In the genomic region with DNA sequence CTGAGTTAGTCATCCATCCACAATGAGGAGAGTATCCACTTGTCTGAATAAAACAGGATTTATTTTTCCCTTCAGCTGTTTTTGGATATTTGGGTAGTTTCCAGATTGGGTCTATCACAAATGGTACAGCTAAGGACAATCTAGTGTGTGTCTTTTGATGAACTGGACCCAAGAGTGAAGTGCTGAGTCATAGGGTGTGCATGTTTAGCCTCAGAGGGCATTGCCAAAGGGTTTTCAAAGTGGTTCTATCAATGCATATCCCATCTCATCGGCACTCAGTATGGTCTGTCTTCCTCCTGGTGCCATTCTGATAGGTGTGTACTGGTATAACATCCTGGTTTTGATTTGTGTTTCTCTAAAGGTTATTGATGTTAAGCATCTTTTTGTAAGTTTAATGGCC, we compare ENCODE assay signal across 29 cellular contexts.
"Had no signal": no experiment of that assay in that cellular context is flagged by ENCODE, and none has a peak within 500 bp of the region (broad histone marks: within the 10 kb centered on the region; RNA-seq: fewer than 3 reads in every experiment).

No MANE protein-coding gene starts in this region.

- H3K36me3 Mint-ChIP-seq: activated naive CD4-positive, alpha-beta T cell treated with anti-CD3 and anti-CD28 coated beads, Interleukin-2, amount 50 U/mL, for 24 hours had no signal

- H3K27ac ChIP-seq: adrenal gland, body of pancreas, breast epithelium, PC-9, SJSA1 had no signal

- H3K4me1 Mint-ChIP-seq: activated CD4-positive, alpha-beta T cell treated with anti-CD3 and anti-CD28 coated beads, Interleukin-2, amount 10 ng/mL, durations not matched to agents 24 days and 14 days; activated naive CD4-positive, alpha-beta T cell treated with anti-CD3 and anti-CD28 coated beads, Interleukin-2, amount 50 U/mL, for 24 hours had no signal

- H3K27me3 ChIP-seq: body of pancreas, SJSA1 had no signal

- H3K27ac Mint-ChIP-seq: activated CD4-positive, alpha-beta T cell treated with anti-CD3 and anti-CD28 coated beads, Interleukin-2, amount 10 ng/mL, durations not matched to agents 24 days and 14 days; activated CD8-positive, alpha-beta T cell treated with anti-CD3 and anti-CD28 coated beads for 36 hours; activated naive CD4-positive, alpha-beta T cell treated with anti-CD3 and anti-CD28 coated beads, Interleukin-2, amount 50 U/mL, for 24 hours; activated T-helper 2 cell treated with anti-CD3 and anti-CD28 coated beads, Interferon-gamma antibody, Interleukin-2, Interleukin-4, amounts not matched to agents 10 μg/mL and 5 μg/mL and 100 μg/mL, durations not matched to agents 14 hours and 24 hours and 36 hours; T-helper 1 cell treated with Interleukin-12 subunit alpha and Interleukin-12 subunit beta and Interleukin-4 antibody, amounts not matched to agents 30 μg/mL and 1 μg/mL, for 36 hours; T-helper 2 cell treated with Interferon-gamma antibody and Interleukin-4, amounts not matched to agents 5 μg/mL and 100 μg/mL, for 36 hours had no signal

- H3K4me1 ChIP-seq: adrenal gland, breast epithelium, SJSA1 had no signal

- H3K36me3 ChIP-seq: adrenal gland, breast epithelium, SJSA1 had no signal

- H3K9me3 Mint-ChIP-seq: activated CD4-positive, alpha-beta T cell treated with anti-CD3 and anti-CD28 coated beads, Interleukin-2, amount 10 ng/mL, durations not matched to agents 24 days and 14 days; activated CD8-positive, alpha-beta T cell treated with anti-CD3 and anti-CD28 coated beads for 36 hours; activated naive CD4-positive, alpha-beta T cell treated with anti-CD3 and anti-CD28 coated beads, Interleukin-2, amount 50 U/mL, for 24 hours; activated T-helper 2 cell treated with anti-CD3 and anti-CD28 coated beads, Interferon-gamma antibody, Interleukin-2, Interleukin-4, amounts not matched to agents 10 μg/mL and 5 μg/mL and 100 μg/mL, durations not matched to agents 14 hours and 24 hours and 36 hours; T-helper 1 cell treated with Interleukin-12 subunit alpha and Interleukin-12 subunit beta and Interleukin-4 antibody, amounts not matched to agents 30 μg/mL and 1 μg/mL, for 36 hours; T-helper 2 cell treated with Interferon-gamma antibody and Interleukin-4, amounts not matched to agents 5 μg/mL and 100 μg/mL, for 36 hours had no signal

- H3K4me3 ChIP-seq: adrenal gland, body of pancreas, breast epithelium, PC-9, SJSA1 had no signal

- FAIRE-seq: astrocyte, RCC 7860, TTC549 had no signal

- H3K4me3 Mint-ChIP-seq: activated CD4-positive, alpha-beta T cell treated with anti-CD3 and anti-CD28 coated beads, Interleukin-2, amount 10 ng/mL, durations not matched to agents 24 days and 14 days; activated CD8-positive, alpha-beta T cell treated with anti-CD3 and anti-CD28 coated beads for 36 hours; activated naive CD4-positive, alpha-beta T cell treated with anti-CD3 and anti-CD28 coated beads, Interleukin-2, amount 50 U/mL, for 24 hours; T-helper 1 cell treated with Interleukin-12 subunit alpha and Interleukin-12 subunit beta and Interleukin-4 antibody, amounts not matched to agents 30 μg/mL and 1 μg/mL, for 36 hours; T-helper 2 cell treated with Interferon-gamma antibody and Interleukin-4, amounts not matched to agents 5 μg/mL and 100 μg/mL, for 36 hours had no signal

- H3K9me3 ChIP-seq: adrenal gland, body of pancreas, breast epithelium, SJSA1, SK-N-SH had no signal

- DNase-seq: activated CD4-positive, alpha-beta T cell treated with anti-CD3 and anti-CD28 coated beads, Interleukin-2, amount 10 ng/mL, durations not matched to agents 24 days and 14 days; activated CD4-positive, alpha-beta T cell treated with anti-CD3 and anti-CD28 coated beads, Interleukin-2, amount 50 U/mL, for 4 hours; activated CD8-positive, alpha-beta T cell treated with anti-CD3 and anti-CD28 coated beads for 36 hours; activated gamma-delta T cell; activated naive CD4-positive, alpha-beta T cell treated with Interleukin-2 at 50 U/mL for 16 hours; activated T-cell treated with anti-CD3 and anti-CD28 coated beads, Interleukin-2, amount 50 U/mL, for 1 hour; adrenal gland; body of pancreas; Kasumi-1; MM.1S; MV-4-11; NCI-H1092; NCI-H1436 treated with DMSO at 0.1 percent for 48 hours; NCI-H1694 treated with DMSO at 0.1 percent for 48 hours; NCI-H2029; NCI-H345; NCI-H524 treated with DMSO at 0.1 percent for 48 hours; PC-9; Right ventricle myocardium superior; SK-N-SH had no signal

- H3K4me2 ChIP-seq: PC-9, SK-N-SH had no signal

- ATAC-seq: activated CD8-positive, alpha-beta T cell treated with anti-CD3 and anti-CD28 coated beads for 36 hours; body of pancreas had no signal
